14 cellular contexts compared by ENCODE assay signal in genomic region chr17:5758651-5759050, GRCh38.
DNase-seq lines count a peak whose midpoint lies in the region; ATAC-seq and TF ChIP-seq lines count a peak whose summit lies in the region.
"Had no signal": no experiment of that assay in that cellular context is flagged by ENCODE, and none has a peak within 500 bp of the region (broad histone marks: within the 10 kb centered on the region; RNA-seq: fewer than 3 reads in every experiment).

No MANE protein-coding gene starts in this region.

- H3K23ac ChIP-seq in neuronal stem cell (ENCODE audit: low read depth, low read length, poor library complexity): no peak overlapping the region

- peaks cover 9% of the 10 kb centered on the region for H3K27me3 Mint-ChIP-seq in activated CD8-positive, alpha-beta T cell treated with anti-CD3 and anti-CD28 coated beads for 36 hours
- H3K27me3 Mint-ChIP-seq in activated CD8-positive, alpha-beta T cell treated with anti-CD3 and anti-CD28 coated beads, Interleukin-2, amount 10 ng/mL, durations not matched to agents 7 days and 5 days (ENCODE audit: low read depth): peaks cover 17% of the 10 kb centered on the region
- peaks cover 26% of the 10 kb centered on the region for H3K27me3 Mint-ChIP-seq in activated CD8-positive, alpha-beta memory T cell treated with anti-CD3 and anti-CD28 coated beads, Interleukin-2, amount 10 ng/mL, durations not matched to agents 7 days and 5 days

- intact Hi-C loops in activated CD8-positive, alpha-beta T cell treated with anti-CD3 and anti-CD28 coated beads for 36 hours (cut with micrococcal nuclease): no loop called here

- H3K4me1 Mint-ChIP-seq in activated CD8-positive, alpha-beta T cell treated with anti-CD3 and anti-CD28 coated beads for 36 hours (ENCODE audit: low read depth): no peaks in the 10 kb centered on the region
- H3K4me1 Mint-ChIP-seq in activated CD8-positive, alpha-beta T cell treated with anti-CD3 and anti-CD28 coated beads, Interleukin-2, amount 10 ng/mL, durations not matched to agents 7 days and 5 days (ENCODE audit: low read depth): no peaks in the 10 kb centered on the region
- peaks cover 4% of the 10 kb centered on the region for H3K4me1 Mint-ChIP-seq in activated CD8-positive, alpha-beta memory T cell treated with anti-CD3 and anti-CD28 coated beads, Interleukin-2, amount 10 ng/mL, durations not matched to agents 7 days and 5 days

- H3K9me3 ChIP-seq in neuronal stem cell (replicated peaks in 1 of 2; ENCODE audit: control insufficient read depth in 2 of 2, insufficient read depth in 1 of 2, low read depth in 1 of 2, low read length in 2 of 2) (no peaks in the 10 kb centered on the region), gastroesophageal sphincter (peaks cover 0 to 6% (median 0%) of the 10 kb centered on the region in 3 donors)
- H3K9me3 ChIP-seq: spleen had no signal

- H3K27me3 ChIP-seq in neuronal stem cell (ENCODE audit: control insufficient read depth in 3 of 3, insufficient read depth in 3 of 3, low read depth in 1 of 3, low read length in 3 of 3): peaks cover 0 to 18% (median under 1%) of the 10 kb centered on the region in 3 experiments
- H3K27me3 ChIP-seq in gastroesophageal sphincter: peaks cover 55% of the 10 kb centered on the region

- POLR2A ChIA-PET in activated CD8-positive, alpha-beta T cell treated with anti-CD3 and anti-CD28 coated beads for 36 hours (lab: Charles Lee): interaction anchor here (0.5 kb wide), 1 partner anchor 18 kb away, joined by 4 read pairs; no protein-coding TSS in a partner anchor
- POLR2A ChIA-PET in activated CD8-positive, alpha-beta T cell treated with anti-CD3 and anti-CD28 coated beads, Interleukin-2, amount 10 ng/mL, durations not matched to agents 7 days and 5 days (lab: Charles Lee): no interaction called here

- no peak for TF ChIP-seq EP300 in gastroesophageal sphincter (IDR thresholded peaks at IDR 0.05)

- no peak overlapping the region for H3K27ac Mint-ChIP-seq in activated CD8-positive, alpha-beta T cell treated with anti-CD3 and anti-CD28 coated beads for 36 hours
- no peak overlapping the region for H3K27ac Mint-ChIP-seq in activated CD8-positive, alpha-beta T cell treated with anti-CD3 and anti-CD28 coated beads, Interleukin-2, amount 10 ng/mL, durations not matched to agents 7 days and 5 days
- H3K27ac Mint-ChIP-seq in activated CD8-positive, alpha-beta memory T cell treated with anti-CD3 and anti-CD28 coated beads, Interleukin-2, amount 10 ng/mL, durations not matched to agents 7 days and 5 days: no peak overlapping the region
- H3K27ac Mint-ChIP-seq: stimulated activated naive CD8-positive, alpha-beta T cell treated with anti-CD3 and anti-CD28 coated beads, Interleukin-15, Interleukin-2, amounts not matched to agents 100 ng/mL and 50 ng/mL, for 24 hours had no signal

- no peak for ATAC-seq in activated CD8-positive, alpha-beta T cell treated with anti-CD3 and anti-CD28 coated beads for 36 hours
- no peak for ATAC-seq in activated CD8-positive, alpha-beta T cell treated with anti-CD3 and anti-CD28 coated beads, Interleukin-2, amount 10 ng/mL, durations not matched to agents 7 days and 5 days
- ATAC-seq in activated CD8-positive, alpha-beta memory T cell treated with anti-CD3 and anti-CD28 coated beads, Interleukin-2, amount 10 ng/mL, durations not matched to agents 7 days and 5 days: no peak
- no peak for ATAC-seq in gastroesophageal sphincter

- no peak overlapping the region for H2BK15ac ChIP-seq in neuronal stem cell (ENCODE audit: low read length)

- no peak overlapping the region for H2BK5ac ChIP-seq in neuronal stem cell (ENCODE audit: low read length)

- no peak overlapping the region for H3K4ac ChIP-seq in neuronal stem cell (ENCODE audit: low read length)

- H3K36me3 Mint-ChIP-seq in activated CD8-positive, alpha-beta T cell treated with anti-CD3 and anti-CD28 coated beads for 36 hours (ENCODE audit: low read depth): no peaks in the 10 kb centered on the region
- no peaks in the 10 kb centered on the region for H3K36me3 Mint-ChIP-seq in activated CD8-positive, alpha-beta T cell treated with anti-CD3 and anti-CD28 coated beads, Interleukin-2, amount 10 ng/mL, durations not matched to agents 7 days and 5 days (ENCODE audit: low read depth)
- H3K36me3 Mint-ChIP-seq in activated CD8-positive, alpha-beta memory T cell treated with anti-CD3 and anti-CD28 coated beads, Interleukin-2, amount 10 ng/mL, durations not matched to agents 7 days and 5 days: no peaks in the 10 kb centered on the region

- no peak overlapping the region for H3K14ac ChIP-seq in neuronal stem cell (ENCODE audit: low read length)

- TF ChIP-seq CTCF in activated CD8-positive, alpha-beta T cell treated with anti-CD3 and anti-CD28 coated beads for 36 hours (IDR thresholded peaks at IDR 0.05): no peak
- no peak for TF ChIP-seq CTCF in gastroesophageal sphincter (IDR thresholded peaks at IDR 0.05)

- no peak overlapping the region for H3K9ac ChIP-seq in neuronal stem cell (ENCODE audit: low read depth, low read length, poor library complexity)

- no peak overlapping the region for H2BK12ac ChIP-seq in neuronal stem cell (ENCODE audit: low read length)

- H3K36me3 ChIP-seq in neuronal stem cell (replicated peaks in 1 of 2; ENCODE audit: control insufficient read depth in 2 of 2, insufficient read depth in 2 of 2, low read length in 2 of 2) (no peaks in the 10 kb centered on the region), gastroesophageal sphincter (no peaks in the 10 kb centered on the region)
- H3K36me3 ChIP-seq: spleen had no signal

- H3K9me3 Mint-ChIP-seq in activated CD8-positive, alpha-beta T cell treated with anti-CD3 and anti-CD28 coated beads for 36 hours: no peaks in the 10 kb centered on the region
- no peaks in the 10 kb centered on the region for H3K9me3 Mint-ChIP-seq in activated CD8-positive, alpha-beta T cell treated with anti-CD3 and anti-CD28 coated beads, Interleukin-2, amount 10 ng/mL, durations not matched to agents 7 days and 5 days (ENCODE audit: insufficient read depth)
- H3K9me3 Mint-ChIP-seq in activated CD8-positive, alpha-beta memory T cell treated with anti-CD3 and anti-CD28 coated beads, Interleukin-2, amount 10 ng/mL, durations not matched to agents 7 days and 5 days (ENCODE audit: low read depth): no peaks in the 10 kb centered on the region
- H3K9me3 Mint-ChIP-seq: stimulated activated naive CD8-positive, alpha-beta T cell treated with anti-CD3 and anti-CD28 coated beads, Interleukin-15, Interleukin-2, amounts not matched to agents 100 ng/mL and 50 ng/mL, for 24 hours had no signal

- H2BK120ac ChIP-seq in neuronal stem cell (ENCODE audit: low read depth, low read length): no peak overlapping the region

- CTCF ChIA-PET in activated CD8-positive, alpha-beta T cell treated with anti-CD3 and anti-CD28 coated beads for 36 hours (lab: Charles Lee): no interaction called here
- CTCF ChIA-PET in activated CD8-positive, alpha-beta T cell treated with anti-CD3 and anti-CD28 coated beads, Interleukin-2, amount 10 ng/mL, durations not matched to agents 7 days and 5 days (lab: Charles Lee): no interaction called here
- CTCF ChIA-PET in activated CD8-positive, alpha-beta memory T cell treated with anti-CD3 and anti-CD28 coated beads, Interleukin-2, amount 10 ng/mL, durations not matched to agents 7 days and 5 days (lab: Charles Lee): no interaction called here

- H3K4me1 ChIP-seq in neuronal stem cell (ENCODE audit: control insufficient read depth in 2 of 2, insufficient read depth in 1 of 2, low read depth in 1 of 2, low read length in 2 of 2) (peaks cover 0 to 3% of the 10 kb centered on the region in 2 donors), gastroesophageal sphincter (no peaks in the 10 kb centered on the region)
- H3K4me1 ChIP-seq: spleen had no signal

- H3K27ac ChIP-seq in neuronal stem cell (replicated peaks; ENCODE audit: low read length) (no peak overlapping the region), gastroesophageal sphincter (no peak overlapping the region)

- H3K4me3 ChIP-seq in neuronal stem cell (ENCODE audit: low read length in 2 of 2): no peak overlapping the region
- H3K4me3 ChIP-seq in gastroesophageal sphincter: no peak overlapping the region
- H3K4me3 ChIP-seq: spleen had no signal

- no peak overlapping the region for H3K4me3 Mint-ChIP-seq in activated CD8-positive, alpha-beta T cell treated with anti-CD3 and anti-CD28 coated beads for 36 hours
- no peak overlapping the region for H3K4me3 Mint-ChIP-seq in activated CD8-positive, alpha-beta T cell treated with anti-CD3 and anti-CD28 coated beads, Interleukin-2, amount 10 ng/mL, durations not matched to agents 7 days and 5 days
- no peak overlapping the region for H3K4me3 Mint-ChIP-seq in activated CD8-positive, alpha-beta memory T cell treated with anti-CD3 and anti-CD28 coated beads, Interleukin-2, amount 10 ng/mL, durations not matched to agents 7 days and 5 days
- H3K4me3 Mint-ChIP-seq: stimulated activated naive CD8-positive, alpha-beta T cell treated with anti-CD3 and anti-CD28 coated beads, Interleukin-15, Interleukin-2, amounts not matched to agents 100 ng/mL and 50 ng/mL, for 24 hours had no signal

- no peak overlapping the region for H2AK5ac ChIP-seq in neuronal stem cell (ENCODE audit: low read depth, low read length)

- no peak overlapping the region for H4K8ac ChIP-seq in neuronal stem cell (ENCODE audit: low read depth, low read length)

- H3K79me1 ChIP-seq in neuronal stem cell (ENCODE audit: low read depth, low read length): no peaks in the 10 kb centered on the region

- TF ChIP-seq POLR2A in gastroesophageal sphincter (IDR thresholded peaks at IDR 0.05): no peak

- H3K4me2 ChIP-seq in neuronal stem cell (ENCODE audit: insufficient read depth, low read length, poor library complexity, severe bottlenecking): no peak overlapping the region

- H3K18ac ChIP-seq in neuronal stem cell (ENCODE audit: low read length): peak overlapping the region; percentile 13

- no peak overlapping the region for H2AFZ ChIP-seq in neuronal stem cell (ENCODE audit: low read length)

- no peak overlapping the region for H4K91ac ChIP-seq in neuronal stem cell (ENCODE audit: low read depth, low read length, poor library complexity)

- DNase-seq in activated CD8-positive, alpha-beta T cell treated with anti-CD3 and anti-CD28 coated beads for 36 hours: peak; percentile 7
- DNase-seq in activated CD8-positive, alpha-beta T cell treated with anti-CD3 and anti-CD28 coated beads, Interleukin-2, amount 10 ng/mL, durations not matched to agents 7 days and 5 days: no peak
- DNase-seq in NCI-H446 treated with DMSO at 0.1 percent for 48 hours (lab: John Stamatoyannopoulos, UW) (peak; percentile 21), ecto neural progenitor cell (ENCODE audit: low spot score) (peak; percentile 46), neuronal stem cell (ENCODE audit: low spot score) (no peak), pons (ENCODE audit: low spot score) (no peak)
- DNase-seq in activated CD8-positive, alpha-beta memory T cell treated with anti-CD3 and anti-CD28 coated beads, Interleukin-2, amount 10 ng/mL, durations not matched to agents 7 days and 5 days: no peak
- DNase-seq: activated CD8-positive, alpha-beta memory T cell treated with anti-CD3 and anti-CD28 coated beads, Interleukin-2, amount 50 U/mL, for 48 hours; AML-193; hippocampal formation; NCI-H2107; spleen had no signal

Comparison
In these comparisons a context has a peak if more than half of its experiments do, and no peak if none do; other contexts are left out.
1. DNase-seq: peak in activated CD8-positive, alpha-beta T cell treated with anti-CD3 and anti-CD28 coated beads for 36 hours (single experiment), NCI-H446 treated with DMSO at 0.1 percent for 48 hours (single experiment) and ecto neural progenitor cell (single experiment); none in activated CD8-positive, alpha-beta T cell treated with anti-CD3 and anti-CD28 coated beads, Interleukin-2, amount 10 ng/mL, durations not matched to agents 7 days and 5 days (single experiment), neuronal stem cell (single experiment), pons (single experiment) and activated CD8-positive, alpha-beta memory T cell treated with anti-CD3 and anti-CD28 coated beads, Interleukin-2, amount 10 ng/mL, durations not matched to agents 7 days and 5 days (single experiment).